In genomic region chr2:72694715-72695496, GRCh38 we compare ENCODE assay signal across 9 cellular contexts.
A peak's percentile ranks its signal among the peaks of the same experiment; 100 is the strongest.
DNase-seq lines count a peak whose midpoint lies in the region; ATAC-seq, FAIRE-seq and TF ChIP-seq lines count a peak whose summit lies in the region.
"Had no signal": no experiment of that assay in that cellular context is flagged by ENCODE, and none has a peak within 500 bp of the region (broad histone marks: within the 10 kb centered on the region; RNA-seq: fewer than 3 reads in every experiment).

No MANE protein-coding gene starts in this region.

- peaks cover 10 to 28% of the 10 kb centered on the region in 2 donors for H3K4me1 ChIP-seq in adrenal gland (replicated peaks in 1 of 2)

- FAIRE-seq in islet of Langerhans (lab: Jason Lieb, UNC): peak; percentile 65
- FAIRE-seq in urothelium cell line (lab: Jason Lieb, UNC): peak; percentile 71

- no peak for ATAC-seq in HG02623 (IDR thresholded peaks at IDR 0.05; ENCODE audit: unreplicated experiment)
- no peak for ATAC-seq in GM19397 (IDR thresholded peaks at IDR 0.05; ENCODE audit: unreplicated experiment)
- no peak for ATAC-seq in HG02759 (IDR thresholded peaks at IDR 0.05; ENCODE audit: unreplicated experiment)

- no peaks in the 10 kb centered on the region for H3K9me3 ChIP-seq in adrenal gland (replicated peaks in 1 of 3)

- WGBS in adrenal gland, 4 donors: 48 to 56% (median 52%) methylated on average over 9 of the region's 9 CpGs

- H3K36me3 ChIP-seq in adrenal gland (replicated peaks in 1 of 2): no peaks in the 10 kb centered on the region

- intact Hi-C loops in adrenal gland (cut with DNase I): no loop called here

- H3K27ac ChIP-seq in adrenal gland: no peak overlapping the region
- H3K27ac ChIP-seq: 22Rv1 had no signal

- TF ChIP-seq CTCF in adrenal gland (IDR thresholded peaks at IDR 0.05): no peak

- TF ChIP-seq POLR2A in adrenal gland (IDR thresholded peaks at IDR 0.05): no peak

- DNase-seq in NCI-H1694 treated with DMSO at 0.1 percent for 48 hours (lab: John Stamatoyannopoulos, UW) (peak; percentile 20), NCI-H1694 (lab: John Stamatoyannopoulos, UW) (no peak), adrenal gland (peak; percentile 33 to 78 (median 65)), urothelium cell line (ENCODE audit: low spot score) (no peak)

- H3K4me3 ChIP-seq in adrenal gland: no peak overlapping the region

- no peaks in the 10 kb centered on the region for H3K27me3 ChIP-seq in adrenal gland

Comparison
In these comparisons a context has a peak if more than half of its experiments do, and no peak if none do; other contexts are left out.
1. DNase-seq: peak in NCI-H1694 treated with DMSO at 0.1 percent for 48 hours (single experiment) and adrenal gland (7 of 7); none in NCI-H1694 (single experiment) and urothelium cell line (single experiment).